ENCODE assay signal across 8 cellular contexts in genomic region chrX:21745756-21746155, GRCh38. TPM values are rescaled to one million over a fixed set of nuclear protein-coding genes. Genes with fewer than 3 reads are reported as not detected.
DNase-seq lines count a peak whose midpoint lies in the region; ATAC-seq, FAIRE-seq and TF ChIP-seq lines count a peak whose summit lies in the region.

No MANE protein-coding gene starts in this region.

- in situ Hi-C loops in ACHN (cut with HindIII; ENCODE audit: low pct_ligation_motif_present, low pct_unique_long_range_greater_than_20kb, low sequenced_read_pairs): no loop called here

- DNase-seq in ACHN: peak; percentile 1
- DNase-seq in GM12892 (ENCODE audit: insufficient read length): no peak
- DNase-seq in NCI-H2227 treated with DMSO at 0.1 percent for 48 hours (lab: John Stamatoyannopoulos, UW): peak; percentile 17
- DNase-seq in activated T-cell treated with anti-CD3 and anti-CD28 coated beads, Interleukin-2, amount 50 U/mL, for 24 hours: peak; percentile 50
- DNase-seq in globus pallidus (ENCODE audit: low spot score): peak; percentile 19
- peak; percentile 21 for DNase-seq in stimulated activated CD4-positive, alpha-beta T cell treated with anti-CD3 and anti-CD28 coated beads, Interleukin-1b, Interleukin-23, amount 100 ng/mL, for 48 hours

- peaks cover 50% of the 10 kb centered on the region for H3K27me3 Mint-ChIP-seq in activated T-cell treated with anti-CD3 and anti-CD28 coated beads, Interleukin-2, amount 50 U/mL, for 24 hours

- ATAC-seq in HG02884 (IDR thresholded peaks at IDR 0.05; ENCODE audit: unreplicated experiment) (no peak), HG03175 (IDR thresholded peaks at IDR 0.05; ENCODE audit: unreplicated experiment) (no peak)

- H3K36me3 Mint-ChIP-seq in activated T-cell treated with anti-CD3 and anti-CD28 coated beads, Interleukin-2, amount 50 U/mL, for 24 hours (ENCODE audit: low read depth): no peaks in the 10 kb centered on the region

- no peak overlapping the region for H3K27ac Mint-ChIP-seq in activated T-cell treated with anti-CD3 and anti-CD28 coated beads, Interleukin-2, amount 50 U/mL, for 24 hours

- H3K4me3 Mint-ChIP-seq in activated T-cell treated with anti-CD3 and anti-CD28 coated beads, Interleukin-2, amount 50 U/mL, for 24 hours: no peak overlapping the region

- FAIRE-seq in GM12892 (lab: Jason Lieb, UNC): peak; percentile 88

- no peaks in the 10 kb centered on the region for H3K9me3 Mint-ChIP-seq in activated T-cell treated with anti-CD3 and anti-CD28 coated beads, Interleukin-2, amount 50 U/mL, for 24 hours

- H3K4me1 Mint-ChIP-seq in activated T-cell treated with anti-CD3 and anti-CD28 coated beads, Interleukin-2, amount 50 U/mL, for 24 hours (ENCODE audit: low read depth): no peaks in the 10 kb centered on the region

- no peak for TF ChIP-seq POLR2A in GM12892 (IDR thresholded peaks at IDR 0.05; ENCODE audit: low read depth, low read length)

RNA-seq across cellular contexts. Expression of gene SMPX, which starts 12.2 kb away (rescaled TPM):
- polyA plus RNA-seq in GM12892 (2012; ENCODE audit: missing spikeins): not detected
